30 cellular contexts compared by ENCODE assay signal in genomic region chr1:207978441-207978840, GRCh38.
"Had no signal": no experiment of that assay in that cellular context is flagged by ENCODE, and none has a peak within 500 bp of the region (broad histone marks: within the 10 kb centered on the region; RNA-seq: fewer than 3 reads in every experiment).

No MANE protein-coding gene starts in this region.

- H3K4me1 ChIP-seq: left lung, lower lobe of right lung, neural progenitor cell, right atrium auricular region, testis, thyroid gland, upper lobe of right lung had no signal

- H3K27ac ChIP-seq: left lung, lower lobe of right lung, neural progenitor cell, neutrophil, ovary, right atrium auricular region, skin epidermis, stomach, testis, thyroid gland, transverse colon, upper lobe of right lung had no signal

- H3K4me3 ChIP-seq: left lung, lower lobe of right lung, neural progenitor cell, ovary, right atrium auricular region, skin epidermis, stomach, testis, thyroid gland, transverse colon, upper lobe of right lung had no signal

- H3K4me1 Mint-ChIP-seq: mesothelial cell of epicardium, naive B cell, natural killer cell, neural progenitor cell had no signal

- H3K27ac Mint-ChIP-seq: mesothelial cell of epicardium; naive B cell; natural killer cell; nephron progenitor cell; neural progenitor cell; progenitor cell of endocrine pancreas; stimulated activated naive B cell treated with anti-CD40 and anti-IgM and Interleukin-4, amounts not matched to agents 10 μg/mL and 1 μg/mL and 100 μg/mL, for 72 hours had no signal

- H3K4me3 Mint-ChIP-seq: mesothelial cell of epicardium; natural killer cell; nephron progenitor cell; neural progenitor cell; stimulated activated naive B cell treated with anti-CD40 and anti-IgM and Interleukin-4, amounts not matched to agents 10 μg/mL and 1 μg/mL and 100 μg/mL, for 72 hours had no signal

- H3K36me3 Mint-ChIP-seq: mesothelial cell of epicardium; naive B cell; natural killer cell; neural progenitor cell; stimulated activated naive B cell treated with anti-CD40 and anti-IgM and Interleukin-4, amounts not matched to agents 10 μg/mL and 1 μg/mL and 100 μg/mL, for 72 hours had no signal

- H3K9me3 ChIP-seq: left lung, lower lobe of right lung, neutrophil, ovary, right atrium auricular region, stomach, testis, thyroid gland, transverse colon, upper lobe of right lung had no signal

- DNase-seq: hippocampal formation; kidney glomerular epithelial cell; left cardiac atrium; left lung; lower lobe of right lung; mammary epithelial cell; mesendoderm; naive B cell; natural killer cell; nephron progenitor cell; occipital lobe; ovary; stimulated activated CD4-positive, alpha-beta T cell treated with anti-CD3 and anti-CD28 coated beads, Interleukin-12 subunit alpha, Interleukin-12 subunit beta, amount 100 ng/mL, for 4 hours; stimulated activated CD4-positive, alpha-beta T cell treated with anti-CD3 and anti-CD28 coated beads, Interleukin-15, amount 100 ng/mL, for 24 hours; stimulated activated CD4-positive, alpha-beta T cell treated with anti-CD3 and anti-CD28 coated beads, Interleukin-2, amount 100 ng/mL, for 24 hours; stimulated activated CD4-positive, alpha-beta T cell treated with anti-CD3 and anti-CD28 coated beads, Interleukin-4, amount 100 ng/mL, for 1 hour; stimulated activated naive B cell treated with anti-CD40 and anti-IgM and Interleukin-4, amounts not matched to agents 10 μg/mL and 1 μg/mL and 100 μg/mL, for 72 hours; stimulated activated naive CD8-positive, alpha-beta T cell treated with anti-CD3 and anti-CD28 coated beads, Interleukin-15, Interleukin-2, amounts not matched to agents 100 U/mL and 50 U/mL, for 24 hours; stomach; testis; thyroid gland; transverse colon; upper lobe of right lung had no signal

- H3K36me3 ChIP-seq: left lung, lower lobe of right lung, neural progenitor cell, neutrophil, ovary, right atrium auricular region, stomach, thyroid gland, transverse colon, upper lobe of right lung had no signal

- H3K9me3 Mint-ChIP-seq: mesothelial cell of epicardium; naive B cell; natural killer cell; nephron progenitor cell; neural progenitor cell; stimulated activated naive B cell treated with anti-CD40 and anti-IgM and Interleukin-4, amounts not matched to agents 10 μg/mL and 1 μg/mL and 100 μg/mL, for 72 hours had no signal

- ATAC-seq: left cardiac atrium; left lung; lower lobe of right lung; natural killer cell; sciatic nerve; stimulated activated naive B cell treated with anti-CD40 and anti-IgM and Interleukin-4, amounts not matched to agents 10 μg/mL and 1 μg/mL and 100 μg/mL, for 72 hours; stimulated activated naive CD8-positive, alpha-beta T cell treated with anti-CD3 and anti-CD28 coated beads, Interleukin-15, Interleukin-2, amounts not matched to agents 100 U/mL and 50 U/mL, for 24 hours; upper lobe of right lung had no signal
